Comparison of ENCODE assay signal across 25 cellular contexts in genomic region chr12:26031814-26032213, GRCh38.
A peak's percentile ranks its signal among the peaks of the same experiment; 100 is the strongest.
DNase-seq lines count a peak whose midpoint lies in the region; ATAC-seq and TF ChIP-seq lines count a peak whose summit lies in the region.
"Had no signal": no experiment of that assay in that cellular context is flagged by ENCODE, and none has a peak within 500 bp of the region (broad histone marks: within the 10 kb centered on the region; RNA-seq: fewer than 3 reads in every experiment).

No MANE protein-coding gene starts in this region.

- in situ Hi-C loops in IMR-90 (cut with MboI; ENCODE audit: low sequenced_read_pairs) = loop anchor here (25.0 kb wide), 2 partner anchors 795 to 1045 kb away; no protein-coding TSS in a partner anchor

- H2BK15ac ChIP-seq in IMR-90 (ENCODE audit: low read depth, low read length) (no peak overlapping the region), mesenchymal stem cell (ENCODE audit: low read depth, poor library complexity, severe bottlenecking) (no peak overlapping the region)

- H4K20me1 ChIP-seq in IMR-90 (ENCODE audit: insufficient read depth, low read length) = peaks cover 30% of the 10 kb centered on the region

- H3K27me3 Mint-ChIP-seq in activated T-cell treated with anti-CD3 and anti-CD28 coated beads, Interleukin-2, amount 50 U/mL, for 72 hours (ENCODE audit: low read depth) = peaks cover 6% of the 10 kb centered on the region

- no peaks in the 10 kb centered on the region for H3K4me1 Mint-ChIP-seq in activated T-cell treated with anti-CD3 and anti-CD28 coated beads, Interleukin-2, amount 50 U/mL, for 72 hours (ENCODE audit: low read depth)
- H3K4me1 Mint-ChIP-seq: CD14-positive monocyte; CD8-positive, alpha-beta memory T cell had no signal

- H3K4me2 ChIP-seq in IMR-90 (ENCODE audit: low read depth, low read length) (no peak overlapping the region), mesenchymal stem cell (ENCODE audit: low read length, poor library complexity, severe bottlenecking) (no peak overlapping the region)
- H3K4me2 ChIP-seq: PC-9 had no signal

- BruUV-seq in IMR-90 (replicated peaks; lab: Mats Ljungman, UMichigan) = no TSS peak

- TF ChIP-seq POLR2A in IMR-90 (IDR thresholded peaks at IDR 0.05; ENCODE audit: low read depth, low read length) (no peak), body of pancreas (IDR thresholded peaks at IDR 0.05) (no peak)

- H2AK5ac ChIP-seq in IMR-90 (ENCODE audit: low read depth, low read length) = no peak overlapping the region
- H2AK5ac ChIP-seq in mesenchymal stem cell (ENCODE audit: low read length, severe bottlenecking) = no peak overlapping the region

- H3K9me3 ChIP-seq in IMR-90 (ENCODE audit: control insufficient read depth, insufficient read depth, low read length) (no peaks in the 10 kb centered on the region), ascending aorta (no peaks in the 10 kb centered on the region), mesenchymal stem cell (ENCODE audit: control insufficient read depth, low read length) (no peaks in the 10 kb centered on the region), body of pancreas (no peaks in the 10 kb centered on the region)
- H3K9me3 ChIP-seq: BE2C, MG63 had no signal

- H3K36me3 Mint-ChIP-seq in activated T-cell treated with anti-CD3 and anti-CD28 coated beads, Interleukin-2, amount 50 U/mL, for 72 hours (ENCODE audit: insufficient read depth in 2 of 2) = no peaks in the 10 kb centered on the region
- H3K36me3 Mint-ChIP-seq: CD14-positive monocyte; CD8-positive, alpha-beta memory T cell had no signal

- peaks cover 50% of the 10 kb centered on the region for H3K4me1 ChIP-seq in ACC112 (ENCODE audit: control insufficient read depth, insufficient read depth, low read length, unreplicated experiment)
- peaks cover 9% of the 10 kb centered on the region for H3K4me1 ChIP-seq in IMR-90 (ENCODE audit: control insufficient read depth, insufficient read depth, low read length)
- H3K4me1 ChIP-seq in ascending aorta = peaks cover 0 to 58% of the 10 kb centered on the region in 2 donors
- peaks cover 5% of the 10 kb centered on the region for H3K4me1 ChIP-seq in mesenchymal stem cell (ENCODE audit: control insufficient read depth, insufficient read depth, low read depth, low read length)
- peaks cover 27% of the 10 kb centered on the region for H3K4me1 ChIP-seq in body of pancreas
- H3K4me1 ChIP-seq: BE2C had no signal

- H3K9me1 ChIP-seq in IMR-90 (ENCODE audit: insufficient read depth, low read length) = peaks cover 12% of the 10 kb centered on the region

- no peak overlapping the region for H2AK9ac ChIP-seq in IMR-90 (replicated peaks; ENCODE audit: low read depth, low read length, poor library complexity)

- POLR2A ChIA-PET in IMR-90 (lab: Charles Lee; ENCODE audit: unreplicated experiment) = no interaction called here

- H3K27me3 ChIP-seq in ACC112 (ENCODE audit: insufficient read depth, low read length) = no peaks in the 10 kb centered on the region
- no peaks in the 10 kb centered on the region for H3K27me3 ChIP-seq in IMR-90 (ENCODE audit: control insufficient read depth, insufficient read depth, low read length)
- H3K27me3 ChIP-seq in ascending aorta = no peaks in the 10 kb centered on the region
- no peaks in the 10 kb centered on the region for H3K27me3 ChIP-seq in mesenchymal stem cell (ENCODE audit: control insufficient read depth in 1 of 2, insufficient read depth in 1 of 2, low read length in 2 of 2)
- no peaks in the 10 kb centered on the region for H3K27me3 ChIP-seq in body of pancreas
- H3K27me3 ChIP-seq: BE2C, MG63 had no signal

- dilution Hi-C loops in IMR-90 (cut with HindIII; ENCODE audit: low sequenced_read_pairs, unreplicated experiment) = no loop called here

- H4K5ac ChIP-seq in IMR-90 (ENCODE audit: low read depth, low read length) = no peak overlapping the region

- H2BK120ac ChIP-seq in IMR-90 (ENCODE audit: low read depth, low read length) = no peak overlapping the region
- no peak overlapping the region for H2BK120ac ChIP-seq in mesenchymal stem cell (ENCODE audit: low read depth, low read length)

- H3K4ac ChIP-seq in IMR-90 (ENCODE audit: low read depth, low read length) (no peak overlapping the region), mesenchymal stem cell (ENCODE audit: low read depth in 1 of 2, low read length in 2 of 2) (no peak overlapping the region)

- peaks cover 28 to 74% of the 10 kb centered on the region in 2 experiments for H3K79me1 ChIP-seq in IMR-90 (ENCODE audit: low read depth in 1 of 2, low read length in 2 of 2)
- peaks cover 10% of the 10 kb centered on the region for H3K79me1 ChIP-seq in mesenchymal stem cell (replicated peaks; ENCODE audit: low read length, poor library complexity, severe bottlenecking)

- CTCF ChIA-PET in IMR-90 (lab: Yijun Ruan, JAX) = interaction anchor here (0.6 to 1.6 kb wide), 2 partner anchors 14 to 632 kb away, joined by 4 to 5 read pairs; no protein-coding TSS in a partner anchor

- H3K14ac ChIP-seq in IMR-90 (replicated peaks; ENCODE audit: low read depth, low read length) (no peak overlapping the region), mesenchymal stem cell (ENCODE audit: low read length in 2 of 2) (no peak overlapping the region)

- H2AFZ ChIP-seq in ACC112 (ENCODE audit: low read length, unreplicated experiment) = no peak overlapping the region
- no peak overlapping the region for H2AFZ ChIP-seq in IMR-90 (replicated peaks; ENCODE audit: low read length, poor library complexity)
- H2AFZ ChIP-seq in mesenchymal stem cell (ENCODE audit: low read depth, low read length) = no peak overlapping the region
- H2AFZ ChIP-seq: PC-9 had no signal

- H3K27ac ChIP-seq in ACC112 (ENCODE audit: low read depth, low read length) (peak overlapping the region; percentile 56), IMR-90 (ENCODE audit: insufficient read depth, low read length) (no peak overlapping the region), ascending aorta (peak overlapping the region; percentile 43 to 46), mesenchymal stem cell (ENCODE audit: low read length, poor library complexity, severe bottlenecking) (no peak overlapping the region), body of pancreas (no peak overlapping the region)
- H3K27ac ChIP-seq: 22Rv1, RWPE1 had no signal

- H3K36me3 ChIP-seq in ACC112 (ENCODE audit: insufficient read depth, low read length) = no peaks in the 10 kb centered on the region
- no peaks in the 10 kb centered on the region for H3K36me3 ChIP-seq in IMR-90 (ENCODE audit: control insufficient read depth, insufficient read depth, low read length)
- no peaks in the 10 kb centered on the region for H3K36me3 ChIP-seq in ascending aorta
- H3K36me3 ChIP-seq in mesenchymal stem cell (ENCODE audit: control insufficient read depth in 1 of 2, insufficient read depth in 2 of 2, low read depth in 1 of 2, low read length in 2 of 2) = no peaks in the 10 kb centered on the region
- H3K36me3 ChIP-seq in body of pancreas (replicated peaks in 1 of 2; ENCODE audit: insufficient read depth in 1 of 2, low read depth in 2 of 2) = no peaks in the 10 kb centered on the region
- H3K36me3 ChIP-seq: BE2C, MG63 had no signal

- H3K27ac Mint-ChIP-seq in activated T-cell treated with anti-CD3 and anti-CD28 coated beads, Interleukin-2, amount 50 U/mL, for 72 hours = no peak overlapping the region
- H3K27ac Mint-ChIP-seq: CD14-positive monocyte; CD8-positive, alpha-beta memory T cell had no signal

- H3K18ac ChIP-seq in IMR-90 (ENCODE audit: low read depth, low read length) (no peak overlapping the region), mesenchymal stem cell (ENCODE audit: low read depth in 1 of 2, low read length in 2 of 2) (no peak overlapping the region)

- DNase-seq in IMR-90 = peak; percentile 31
- no peak for DNase-seq in ascending aorta (ENCODE audit: low spot score in 2 of 2)
- DNase-seq in mesenchymal stem cell = peak; percentile 50
- DNase-seq in body of pancreas = no peak
- DNase-seq in activated T-cell treated with anti-CD3 and anti-CD28 coated beads, Interleukin-2, amount 50 U/mL, for 72 hours = no peak
- no peak for DNase-seq in retina
- DNase-seq: ACHN; BE2C; CD8-positive, alpha-beta memory T cell; DMS 273 treated with DMSO at 0.1 percent for 48 hours; DMS79; GF-D8; KG1; MG63; NCI-H146; NCI-H2107; NCI-H524 treated with DMSO at 0.1 percent for 48 hours; NCI-H774; PC-9; SHP77 had no signal

- H3K79me2 ChIP-seq in ACC112 (ENCODE audit: control insufficient read depth, insufficient read depth, low read length, unreplicated experiment) = peaks cover 65% of the 10 kb centered on the region

- H2BK12ac ChIP-seq in mesenchymal stem cell (ENCODE audit: low read length in 2 of 2) = no peak overlapping the region

- H3K9me3 Mint-ChIP-seq in activated T-cell treated with anti-CD3 and anti-CD28 coated beads, Interleukin-2, amount 50 U/mL, for 72 hours = no peaks in the 10 kb centered on the region
- H3K9me3 Mint-ChIP-seq: CD14-positive monocyte; CD8-positive, alpha-beta memory T cell had no signal

- no peak overlapping the region for H3K23ac ChIP-seq in IMR-90 (ENCODE audit: low read depth, low read length)
- no peak overlapping the region for H3K23ac ChIP-seq in mesenchymal stem cell (ENCODE audit: low read length in 2 of 2)

- H4K8ac ChIP-seq in IMR-90 (ENCODE audit: low read depth in 2 of 2, low read length in 2 of 2) (no peak overlapping the region), mesenchymal stem cell (ENCODE audit: low read length) (no peak overlapping the region)

- H4K91ac ChIP-seq in IMR-90 (ENCODE audit: insufficient read depth, low read depth, low read length) = no peak overlapping the region
- H4K91ac ChIP-seq in mesenchymal stem cell (ENCODE audit: low read length) = no peak overlapping the region

- no peak overlapping the region for H3K9ac ChIP-seq in IMR-90 (ENCODE audit: low read depth, low read length)
- peak overlapping the region; percentile 18 for H3K9ac ChIP-seq in mesenchymal stem cell (ENCODE audit: low read length)

- H3K56ac ChIP-seq in IMR-90 (ENCODE audit: extremely low read depth, insufficient read depth, low read length) = no peak overlapping the region

- H2BK5ac ChIP-seq in IMR-90 (ENCODE audit: low read depth, low read length, poor library complexity, severe bottlenecking) (no peak overlapping the region), mesenchymal stem cell (ENCODE audit: low read depth, low read length, poor library complexity, severe bottlenecking) (no peak overlapping the region)

- H3K4me3 ChIP-seq in ACC112 (ENCODE audit: low read depth, low read length) = no peak overlapping the region
- no peak overlapping the region for H3K4me3 ChIP-seq in IMR-90 (ENCODE audit: insufficient read depth, low read depth, low read length)
- no peak overlapping the region for H3K4me3 ChIP-seq in ascending aorta
- no peak overlapping the region for H3K4me3 ChIP-seq in mesenchymal stem cell (ENCODE audit: insufficient read depth in 1 of 2, low read depth in 1 of 2, low read length in 2 of 2)
- no peak overlapping the region for H3K4me3 ChIP-seq in body of pancreas
- H3K4me3 ChIP-seq: MG63, PC-9 had no signal

- no peak for TF ChIP-seq CTCF in IMR-90 (conservative IDR thresholded peaks at IDR 0.05; ENCODE audit: low read depth, low read length)
- TF ChIP-seq CTCF in ascending aorta (IDR thresholded peaks at IDR 0.05) = no peak
- no peak for TF ChIP-seq CTCF in body of pancreas (IDR thresholded peaks at IDR 0.05)

- ATAC-seq in IMR-90 (ENCODE audit: low read depth) = no peak
- no peak for ATAC-seq in HG02610 (IDR thresholded peaks at IDR 0.05; ENCODE audit: unreplicated experiment)
- ATAC-seq in body of pancreas = no peak
- no peak for ATAC-seq in activated T-cell treated with anti-CD3 and anti-CD28 coated beads, Interleukin-2, amount 50 U/mL, for 72 hours (replicated peaks in 1 of 2)

- H3K4me3 Mint-ChIP-seq in activated T-cell treated with anti-CD3 and anti-CD28 coated beads, Interleukin-2, amount 50 U/mL, for 72 hours = no peak overlapping the region
- H3K4me3 Mint-ChIP-seq: CD14-positive monocyte; CD8-positive, alpha-beta memory T cell had no signal

- intact Hi-C loops in IMR-90 (cut with micrococcal nuclease) (no loop called here), ascending aorta (cut with DNase I) (no loop called here), body of pancreas (cut with DNase I) (no loop called here)

- no peak overlapping the region for H2BK20ac ChIP-seq in IMR-90 (ENCODE audit: low read depth, low read length)

- no peak for TF ChIP-seq RAD21 in IMR-90 (IDR thresholded peaks at IDR 0.05; ENCODE audit: low read length)

Comparison
In these comparisons a context has a peak if more than half of its experiments do, and no peak if none do; other contexts are left out.
1. H3K27ac ChIP-seq: peak in ACC112 (single experiment) and ascending aorta (2 of 2); none in IMR-90 (single experiment), mesenchymal stem cell (single experiment) and body of pancreas (0 of 4).
2. DNase-seq: peak in IMR-90 (single experiment) and mesenchymal stem cell (single experiment); none in ascending aorta (0 of 2), body of pancreas (0 of 4), activated T-cell treated with anti-CD3 and anti-CD28 coated beads, Interleukin-2, amount 50 U/mL, for 72 hours (0 of 2) and retina (single experiment).